Comparison of ENCODE assay signal across 23 cellular contexts in genomic region chr17:149231-149630, GRCh38. TPM values are rescaled to one million over a fixed set of nuclear protein-coding genes. Genes with fewer than 3 reads are reported as not detected.
DNase-seq lines count a peak whose midpoint lies in the region; ATAC-seq, FAIRE-seq and TF ChIP-seq lines count a peak whose summit lies in the region.
"Had no signal": no experiment of that assay in that cellular context is flagged by ENCODE, and none has a peak within 500 bp of the region (broad histone marks: within the 10 kb centered on the region; RNA-seq: fewer than 3 reads in every experiment).

No MANE protein-coding gene starts in this region.

- FAIRE-seq in H1 (lab: Jason Lieb, UNC), result no peak
- FAIRE-seq: GM12891, HTR-8/SVneo had no signal

- CTCF ChIA-PET in H1 (lab: Charles Lee; ENCODE audit: partially characterized antibody), result interaction anchor here (0.6 to 3.8 kb wide), 21 partner anchors 9 to 1019 kb away, joined by 3 to 20 read pairs (median 4); no protein-coding TSS in a partner anchor

- H3K9ac ChIP-seq in H1 (replicated peaks in 1 of 4; ENCODE audit: extremely low read depth in 1 of 4, low read depth in 3 of 4, low read length in 3 of 4), result no peak overlapping the region

- H3K36me3 ChIP-seq in right atrium auricular region (no peaks in the 10 kb centered on the region), heart right ventricle (peaks cover 0 to 73% (median 0%) of the 10 kb centered on the region in 9 donors), H1 (ENCODE audit: control insufficient read depth in 2 of 4, insufficient read depth in 4 of 4, low read length in 3 of 4) (no peaks in the 10 kb centered on the region), ovary (no peaks in the 10 kb centered on the region), upper lobe of right lung (no peaks in the 10 kb centered on the region), breast epithelium (no peaks in the 10 kb centered on the region), esophagus squamous epithelium (peaks cover 0 to 65% (median 6%) of the 10 kb centered on the region in 3 donors)
- H3K36me3 ChIP-seq: SJCRH30 had no signal

- H3K56ac ChIP-seq in H1 (replicated peaks; ENCODE audit: insufficient read length, low read depth, low read length), result no peak overlapping the region

- no peak overlapping the region for H3K4ac ChIP-seq in H1 (replicated peaks; ENCODE audit: insufficient read length, low read depth, low read length)

- H2BK5ac ChIP-seq in H1 (ENCODE audit: low read depth, low read length), result no peak overlapping the region

- H3K18ac ChIP-seq in H1 (ENCODE audit: extremely low read depth, low read length), result no peak overlapping the region

- no peak overlapping the region for H2AFZ ChIP-seq in H1 (ENCODE audit: low read length)

- peak; percentile 28 to 46; a peak in 3 of 4 replicates for TF ChIP-seq RAD21 in H1 (IDR thresholded peaks at IDR 0.05 in 1 of 2, conservative IDR thresholded peaks at IDR 0.05 in 1 of 2; ENCODE audit: low read depth in 2 of 2, low read length in 2 of 2)

- H3K23ac ChIP-seq in H1 (ENCODE audit: insufficient read length), result no peak overlapping the region

- no peak overlapping the region for H3K4me2 ChIP-seq in H1 (ENCODE audit: insufficient read depth in 1 of 2, low read depth in 2 of 2, low read length in 2 of 2)

- no peak overlapping the region for H2BK120ac ChIP-seq in H1 (replicated peaks; ENCODE audit: low read depth, low read length)

- TF ChIP-seq POLR2A in H1 (IDR thresholded peaks at IDR 0.05; ENCODE audit: control extremely low read depth in 1 of 2, low read depth in 2 of 2, low read length in 2 of 2) (no peak), ovary (IDR thresholded peaks at IDR 0.05) (no peak), breast epithelium (IDR thresholded peaks at IDR 0.05) (no peak), esophagus squamous epithelium (IDR thresholded peaks at IDR 0.05) (no peak)

- no peaks in the 10 kb centered on the region for H3K79me1 ChIP-seq in H1 (ENCODE audit: low read depth, low read length)

- 83 to 91% methylated on average over 7 of the region's 7 CpGs for WGBS in heart right ventricle, 2 donors
- WGBS in H1 (ENCODE audit: extremely low coverage in 1 of 2, insufficient coverage in 1 of 2, insufficient read length in 1 of 2, insufficient replicate concordance in 2 of 2, low coverage in 1 of 2, low lambda C conversion rate in 2 of 2, missing lambda C conversion rate in 1 of 2), 2 experiments, result 84% methylated on average over 7 of the region's 7 CpGs; no CpG with 5 or more reads in 1 of the 2 experiments
- 86 to 87% (median 86%) methylated on average over 7 of the region's 7 CpGs for WGBS in ovary, 3 donors
- WGBS in esophagus squamous epithelium, 2 donors, result 88 to 93% methylated on average over 6 to 7 of the region's 7 CpGs

- no peak overlapping the region for H3K14ac ChIP-seq in H1 (ENCODE audit: insufficient read length)

- DNase-seq in right atrium auricular region (ENCODE audit: low spot score) (peak; percentile 40), heart right ventricle (no peak), H1 (ENCODE audit: low read depth in 1 of 2, low spot score in 2 of 2) (peak in 1 of 2 experiments; percentile 37), ovary (peak in 3 of 5 donors; percentile 0 to 9 (median 2)), upper lobe of right lung (peak; percentile 4), breast epithelium (ENCODE audit: low spot score in 2 of 2) (no peak), AG20443 (ENCODE audit: low spot score) (no peak), esophagus squamous epithelium (lab: John Stamatoyannopoulos, UW) (no peak)
- DNase-seq: AML-193, DMS 273 treated with DMSO at 0.1 percent for 48 hours, GF-D8, H7, NCI-H1105 treated with DMSO at 0.1 percent for 48 hours, NCI-H187 treated with DMSO at 0.1 percent for 48 hours, NCI-H526 treated with DMSO at 0.1 percent for 48 hours, RPMI8226, SJCRH30 had no signal

- H3K79me2 ChIP-seq in H1 (ENCODE audit: control insufficient read depth in 1 of 2, insufficient read depth in 2 of 2, low read length in 2 of 2), result no peaks in the 10 kb centered on the region

- no peaks in the 10 kb centered on the region for H4K20me1 ChIP-seq in H1 (replicated peaks in 1 of 2; ENCODE audit: control insufficient read depth in 1 of 2, insufficient read depth in 2 of 2, low read length in 2 of 2)

- H3K9me3 ChIP-seq in right atrium auricular region (no peaks in the 10 kb centered on the region), heart right ventricle (no peaks in the 10 kb centered on the region), H1 (ENCODE audit: insufficient read depth in 2 of 2, low read depth in 1 of 2, low read length in 1 of 2) (no peaks in the 10 kb centered on the region; a peak in 1 of 4 replicates), ovary (no peaks in the 10 kb centered on the region), upper lobe of right lung (no peaks in the 10 kb centered on the region), breast epithelium (no peaks in the 10 kb centered on the region), esophagus squamous epithelium (no peaks in the 10 kb centered on the region)
- H3K9me3 ChIP-seq: SJCRH30 had no signal

- H3K4me3 ChIP-seq in right atrium auricular region, result no peak overlapping the region
- H3K4me3 ChIP-seq in heart right ventricle, result no peak overlapping the region
- H3K4me3 ChIP-seq in H1 (ENCODE audit: extremely low read depth in 1 of 4, insufficient read depth in 2 of 4, low read depth in 3 of 4, low read length in 4 of 4), result no peak overlapping the region
- no peak overlapping the region for H3K4me3 ChIP-seq in ovary
- H3K4me3 ChIP-seq in upper lobe of right lung, result no peak overlapping the region
- H3K4me3 ChIP-seq in breast epithelium, result no peak overlapping the region
- no peak overlapping the region for H3K4me3 ChIP-seq in esophagus squamous epithelium
- H3K4me3 ChIP-seq: SJCRH30 had no signal

- H2AK5ac ChIP-seq in H1 (ENCODE audit: low read depth, low read length), result no peak overlapping the region

- H4K5ac ChIP-seq in H1 (ENCODE audit: insufficient read length, low read depth, low read length), result no peak overlapping the region

- no peak overlapping the region for H2BK20ac ChIP-seq in H1 (ENCODE audit: low read length)

- no peak overlapping the region for H4K8ac ChIP-seq in H1 (ENCODE audit: extremely low read depth, insufficient read depth, low read length)

- H4K91ac ChIP-seq in H1 (replicated peaks; ENCODE audit: insufficient read length, low read length), result no peak overlapping the region

- no peak overlapping the region for H2BK12ac ChIP-seq in H1 (ENCODE audit: low read depth, low read length)

- no peaks in the 10 kb centered on the region for H3K23me2 ChIP-seq in H1 (ENCODE audit: low read depth, low read length)

- no peaks in the 10 kb centered on the region for H3K27me3 ChIP-seq in right atrium auricular region
- no peaks in the 10 kb centered on the region for H3K27me3 ChIP-seq in heart right ventricle
- H3K27me3 ChIP-seq in H1 (replicated peaks in 1 of 4; ENCODE audit: control insufficient read depth in 3 of 4, extremely low read depth in 1 of 4, insufficient read depth in 3 of 4, low read length in 3 of 4), result no peaks in the 10 kb centered on the region
- no peaks in the 10 kb centered on the region for H3K27me3 ChIP-seq in ovary
- no peaks in the 10 kb centered on the region for H3K27me3 ChIP-seq in upper lobe of right lung
- H3K27me3 ChIP-seq in breast epithelium, result no peaks in the 10 kb centered on the region
- H3K27me3 ChIP-seq in esophagus squamous epithelium, result no peaks in the 10 kb centered on the region
- H3K27me3 ChIP-seq: SJCRH30 had no signal

- H3K27ac ChIP-seq in right atrium auricular region (no peak overlapping the region), heart right ventricle (no peak overlapping the region), H1 (ENCODE audit: low read depth, low read length) (no peak overlapping the region), ovary (no peak overlapping the region), upper lobe of right lung (no peak overlapping the region), breast epithelium (no peak overlapping the region), esophagus squamous epithelium (no peak overlapping the region)
- H3K27ac ChIP-seq: HL-60, SJCRH30 had no signal

- POLR2A ChIA-PET in H1 (lab: Charles Lee; ENCODE audit: partially characterized antibody), result no interaction called here

- ATAC-seq in heart right ventricle (no peak), upper lobe of right lung (no peak)

- no peak for TF ChIP-seq EP300 in H1 (IDR thresholded peaks at IDR 0.05; ENCODE audit: borderline replicate concordance in 1 of 2, low read depth in 2 of 2, low read length in 2 of 2)
- no peak for TF ChIP-seq EP300 in ovary (IDR thresholded peaks at IDR 0.05)

- TF ChIP-seq CTCF in right atrium auricular region (IDR thresholded peaks at IDR 0.05) (no peak), heart right ventricle (IDR thresholded peaks at IDR 0.05) (peak in 1 of 9 donors; percentile 3), H1 (IDR thresholded peaks at IDR 0.05; ENCODE audit: control extremely low read depth in 1 of 3, insufficient read depth in 1 of 3, low read depth in 1 of 3, low read length in 3 of 3) (peak; percentile 19 to 32 (median 27); a peak in 3 of 4 replicates), ovary (IDR thresholded peaks at IDR 0.05) (no peak), upper lobe of right lung (IDR thresholded peaks at IDR 0.05) (no peak), breast epithelium (IDR thresholded peaks at IDR 0.05) (no peak), esophagus squamous epithelium (IDR thresholded peaks at IDR 0.05) (no peak)

- intact Hi-C loops in heart right ventricle (cut with DNase I), result loop anchor here in 3 of 10 donors (5.0 kb wide), 2 partner anchors 238 to 258 kb away; no protein-coding TSS in a partner anchor
- intact Hi-C loops in ovary (cut with DNase I), result loop anchor here in 1 of 4 donors (5.0 kb wide), 2 partner anchors 238 to 548 kb away; no protein-coding TSS in a partner anchor
- intact Hi-C loops in upper lobe of right lung (cut with DNase I), result no loop called here
- intact Hi-C loops in breast epithelium (cut with DNase I; ENCODE audit: low total_unique reads), result no loop called here
- intact Hi-C loops in esophagus squamous epithelium (cut with DNase I), result no loop called here

- H3K4me1 ChIP-seq in right atrium auricular region, result peaks cover 0 to 3% of the 10 kb centered on the region in 2 donors
- H3K4me1 ChIP-seq in heart right ventricle, result peaks cover 0 to 4% (median 0%) of the 10 kb centered on the region in 9 donors
- H3K4me1 ChIP-seq in H1 (replicated peaks in 1 of 4; ENCODE audit: control insufficient read depth in 3 of 4, insufficient read depth in 4 of 4, low read length in 3 of 4), result peaks cover 0 to 2% (median 0%) of the 10 kb centered on the region in 4 experiments; a peak in 1 of 7 replicates
- no peaks in the 10 kb centered on the region for H3K4me1 ChIP-seq in ovary (ENCODE audit: insufficient read depth)
- no peaks in the 10 kb centered on the region for H3K4me1 ChIP-seq in upper lobe of right lung
- H3K4me1 ChIP-seq in breast epithelium, result no peaks in the 10 kb centered on the region
- H3K4me1 ChIP-seq in esophagus squamous epithelium, result peaks cover 0 to under 1% (median 0%) of the 10 kb centered on the region in 3 donors
- H3K4me1 ChIP-seq: SJCRH30 had no signal

- H2BK15ac ChIP-seq in H1 (ENCODE audit: low read length), result no peak overlapping the region

RNA-seq across cellular contexts. Expression of gene SCGB1C2, which starts 11.9 kb away (rescaled TPM):
- not detected for total RNA-seq in right atrium auricular region
- not detected for total RNA-seq in heart right ventricle
- polyA plus RNA-seq in heart right ventricle, result not detected
- not detected in 2 replicates for total RNA-seq in H1 (2021; fragmentation: NEBNext Ultra II Directional; extraction: Animal tissue kit (Norgen Biotek cat#: 25700))
- polyA plus RNA-seq in H1 (2011; rRNA removed), result not detected in 2 replicates
- not detected for polyA plus RNA-seq in H1 (2011; cell fraction: cytosol; rRNA removed)
- not detected for polyA plus RNA-seq in H1 (2011; cell fraction: nucleus; rRNA removed)
- not detected in 4 replicates for polyA plus RNA-seq in H1 (2012, experiment 1 of 2)
- not detected for polyA plus RNA-seq in H1 (2012, experiment 2 of 2)
- polyA plus RNA-seq in H1 (2013, experiment 1 of 2), result not detected
- polyA plus RNA-seq in H1 (2013, experiment 2 of 2), result not detected
- polyA minus RNA-seq in H1 (2011; rRNA and poly(A)+ RNA removed), result not detected in 2 replicates
- not detected for polyA minus RNA-seq in H1 (2011; cell fraction: cytosol; rRNA and poly(A)+ RNA removed)
- not detected for polyA minus RNA-seq in H1 (2011; cell fraction: nucleus; rRNA and poly(A)+ RNA removed)
- not detected for total RNA-seq in ovary
- polyA plus RNA-seq in ovary, result not detected
- total RNA-seq in upper lobe of right lung, result not detected
- not detected for total RNA-seq in breast epithelium
- not detected for total RNA-seq in esophagus squamous epithelium
- total RNA-seq: A673, Daoy, H7, SJCRH30 had no signal
- polyA plus RNA-seq: CD14-positive monocyte had no signal

RNA-seq across cellular contexts. Expression of gene DOC2B, which starts 32.2 kb away (rescaled TPM):
- total RNA-seq in right atrium auricular region, result 1 to 10 TPM; 2.4 to 2.6 TPM
- total RNA-seq in heart right ventricle, result 10 to 100 TPM in 1 of 10 donors, 1 to 10 TPM in 9; 2.6 to 13.0 (median 4.6) TPM
- 1 to 10 TPM; 2.5 to 4.9 TPM for polyA plus RNA-seq in heart right ventricle
- total RNA-seq in H1 (2021; fragmentation: NEBNext Ultra II Directional; extraction: Animal tissue kit (Norgen Biotek cat#: 25700)), result 3.3 and 4.0 TPM in 2 replicates
- 1.3 and 1.8 TPM in 2 replicates for polyA plus RNA-seq in H1 (2011; rRNA removed)
- polyA plus RNA-seq in H1 (2011; cell fraction: cytosol; rRNA removed), result 2.2 TPM
- 2.5 TPM for polyA plus RNA-seq in H1 (2011; cell fraction: nucleus; rRNA removed)
- polyA plus RNA-seq in H1 (2012, experiment 1 of 2), result 1.0 to 1.7 TPM (median 1.5 TPM) in 4 replicates
- 1.3 TPM for polyA plus RNA-seq in H1 (2012, experiment 2 of 2)
- polyA plus RNA-seq in H1 (2013, experiment 1 of 2), result 1.3 TPM
- polyA plus RNA-seq in H1 (2013, experiment 2 of 2), result 1.1 TPM
- polyA minus RNA-seq in H1 (2011; rRNA and poly(A)+ RNA removed), result 1.9 and 3.6 TPM in 2 replicates
- 2.5 TPM for polyA minus RNA-seq in H1 (2011; cell fraction: cytosol; rRNA and poly(A)+ RNA removed)
- polyA minus RNA-seq in H1 (2011; cell fraction: nucleus; rRNA and poly(A)+ RNA removed), result 3.1 TPM
- 1 to 10 TPM in 6 of 7 donors, under 1 TPM in 1; 0.83 to 4.5 (median 2.0) TPM for total RNA-seq in ovary
- 1 to 10 TPM; 1.3 to 4.2 TPM for polyA plus RNA-seq in ovary
- total RNA-seq in upper lobe of right lung, result 13.7 TPM
- total RNA-seq in breast epithelium, result 10 to 100 TPM in 1 of 3 donors, 1 to 10 TPM in 2; 5.9 to 22.9 (median 6.7) TPM
- 10 to 100 TPM in 3 of 4 donors, 1 to 10 TPM in 1; 8.4 to 44.9 (median 26.2) TPM for total RNA-seq in esophagus squamous epithelium
- total RNA-seq: SJCRH30 had no signal

Comparison
In these comparisons a context has a peak if more than half of its experiments do, and no peak if none do; other contexts are left out.
1. DNase-seq: peak in right atrium auricular region (single experiment), ovary (3 of 5) and upper lobe of right lung (single experiment); none in heart right ventricle (0 of 2), breast epithelium (0 of 2), AG20443 (single experiment) and esophagus squamous epithelium (single experiment).
2. CTCF ChIP-seq: peak in H1 (3 of 3); none in right atrium auricular region (0 of 2), ovary (0 of 3), upper lobe of right lung (single experiment), breast epithelium (0 of 3) and esophagus squamous epithelium (0 of 6).